15 cellular contexts compared by ENCODE assay signal in the genomic region with DNA sequence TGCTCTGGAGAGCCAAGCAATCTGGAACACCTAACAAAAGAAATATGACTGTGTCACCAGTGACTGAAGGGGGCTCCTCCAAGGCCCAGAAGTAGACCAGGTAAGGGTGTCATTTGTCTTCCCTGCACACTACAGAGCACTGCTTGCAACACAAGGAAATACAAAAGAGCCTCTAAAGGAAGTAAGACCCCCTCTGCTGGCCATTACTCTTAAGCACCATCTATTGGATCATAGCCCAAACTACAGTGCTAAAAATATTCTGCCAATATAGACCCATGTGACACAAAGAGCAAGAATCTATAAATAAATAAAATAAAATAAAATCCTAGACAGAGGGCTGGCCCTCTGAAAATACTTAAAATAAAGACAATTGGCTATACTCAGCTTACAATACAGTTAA.
A peak's percentile ranks its signal among the peaks of the same experiment; 100 is the strongest.
DNase-seq lines count a peak whose midpoint lies in the region; ATAC-seq and TF ChIP-seq lines count a peak whose summit lies in the region.
"Had no signal": no experiment of that assay in that cellular context is flagged by ENCODE, and none has a peak within 500 bp of the region (broad histone marks: within the 10 kb centered on the region; RNA-seq: fewer than 3 reads in every experiment).

No MANE protein-coding gene starts in this region.

- H3K36me3 ChIP-seq in HCT116 (ENCODE audit: control insufficient read depth in 1 of 2, insufficient read depth in 2 of 2, low read length in 2 of 2), result no peaks in the 10 kb centered on the region
- H3K36me3 ChIP-seq: left ventricle myocardium inferior had no signal

- H2AFZ ChIP-seq in HCT116 (ENCODE audit: low read depth, low read length, poor library complexity, severe bottlenecking), result peak overlapping the region; percentile 39

- POLR2A ChIA-PET in HCT116 (lab: Charles Lee), result no interaction called here

- H3K27ac ChIP-seq in HCT116 (ENCODE audit: low read depth, low read length), result no peak overlapping the region
- H3K27ac ChIP-seq: body of pancreas, left ventricle myocardium inferior had no signal

- H3K4me2 ChIP-seq in HCT116 (ENCODE audit: low read length), result no peak overlapping the region

- H3K4me3 ChIP-seq in HCT116 (replicated peaks in 1 of 2; ENCODE audit: low read depth in 1 of 2, low read length in 2 of 2), result no peak overlapping the region
- H3K4me3 ChIP-seq: body of pancreas, left ventricle myocardium inferior had no signal

- TF ChIP-seq CTCF in HCT116 (IDR thresholded peaks at IDR 0.05 in 2 of 3, conservative IDR thresholded peaks at IDR 0.05 in 1 of 3; ENCODE audit: borderline replicate concordance in 1 of 3, insufficient read depth in 1 of 3, low read depth in 2 of 3, low read length in 2 of 3) (peak; percentile 25 to 42 (median 40); a peak in 4 of 6 replicates), progenitor cell of endocrine pancreas (IDR thresholded peaks at IDR 0.05; ENCODE audit: unreplicated experiment) (peak; percentile 7)

- H3K27me3 ChIP-seq in HCT116 (ENCODE audit: insufficient read depth, low read length), result no peaks in the 10 kb centered on the region
- H3K27me3 ChIP-seq: body of pancreas had no signal

- CTCF ChIA-PET in HCT116 (lab: Charles Lee), result no interaction called here

- DNase-seq in DMS53 (lab: John Stamatoyannopoulos, UW) (peak; percentile 18), DMS53 treated with DMSO at 0.1 percent for 48 hours (lab: John Stamatoyannopoulos, UW; ENCODE audit: unreplicated experiment) (no peak), HCT116 (ENCODE audit: low read depth, low spot score) (peak; percentile 12), RKO (ENCODE audit: low spot score) (peak; percentile 1), progenitor cell of endocrine pancreas (ENCODE audit: low spot score, unreplicated experiment) (no peak), HuH-7 (ENCODE audit: low spot score) (no peak)
- DNase-seq: activated CD8-positive, alpha-beta memory T cell treated with anti-CD3 and anti-CD28 coated beads, Interleukin-2, amount 50 U/mL, for 4 hours; activated naive CD4-positive, alpha-beta T cell treated with anti-CD3 and anti-CD28 coated beads for 36 hours; body of pancreas; left ventricle myocardium inferior; NCI-H187; NCI-H526 treated with DMSO at 0.1 percent for 48 hours had no signal

- no peaks in the 10 kb centered on the region for H3K9me2 ChIP-seq in HCT116 (ENCODE audit: insufficient read depth)

- H3K4me1 ChIP-seq in HCT116 (ENCODE audit: control insufficient read depth in 1 of 2, insufficient read depth in 2 of 2, low read length in 2 of 2), result no peaks in the 10 kb centered on the region
- H3K4me1 ChIP-seq: body of pancreas, left ventricle myocardium inferior had no signal

- H3K36me3 Mint-ChIP-seq in progenitor cell of endocrine pancreas (ENCODE audit: insufficient read depth), result no peaks in the 10 kb centered on the region

- H3K9ac ChIP-seq in HCT116 (ENCODE audit: low read length), result no peak overlapping the region

- no peaks in the 10 kb centered on the region for H3K27me3 Mint-ChIP-seq in progenitor cell of endocrine pancreas

- H3K79me2 ChIP-seq in HCT116 (ENCODE audit: insufficient read depth, low read length), result no peaks in the 10 kb centered on the region

- RAD21 ChIA-PET in HCT116 (lab: Charles Lee; ENCODE audit: low non-redundant PET in 1 of 2, low total read pairs in 2 of 2, uncharacterized antibody in 2 of 2, unreplicated experiment in 2 of 2), result no interaction called here

- H3K9me3 ChIP-seq in HCT116 (ENCODE audit: control insufficient read depth in 1 of 2, insufficient read depth in 1 of 2, low read depth in 1 of 2, low read length in 2 of 2), result no peaks in the 10 kb centered on the region; a peak in 1 of 4 replicates

- no TSS peak for BruUV-seq in HCT116 (replicated peaks; lab: Mats Ljungman, UMichigan)

- intact Hi-C loops in HCT116 (cut with micrococcal nuclease), result no loop called here

- H3K4me1 Mint-ChIP-seq in progenitor cell of endocrine pancreas (ENCODE audit: low read depth), result no peaks in the 10 kb centered on the region
- H3K4me1 Mint-ChIP-seq: nephron had no signal

- TF ChIP-seq RAD21 in HCT116 (IDR thresholded peaks at IDR 0.05; ENCODE audit: low read depth), result 0 out of 2 replicates have a peak, but pooled peaks have one; percentile 14

- H3K4me3 Mint-ChIP-seq in progenitor cell of endocrine pancreas (ENCODE audit: low read depth), result no peak overlapping the region
- H3K4me3 Mint-ChIP-seq: activated naive CD4-positive, alpha-beta T cell treated with anti-CD3 and anti-CD28 coated beads for 36 hours; nephron had no signal

- no peaks in the 10 kb centered on the region for H4K20me1 ChIP-seq in HCT116 (ENCODE audit: insufficient read depth)

- H3K27ac Mint-ChIP-seq in progenitor cell of endocrine pancreas, result no peak overlapping the region
- H3K27ac Mint-ChIP-seq: activated naive CD4-positive, alpha-beta T cell treated with anti-CD3 and anti-CD28 coated beads for 36 hours; nephron had no signal

- no peak for TF ChIP-seq POLR2A in HCT116 (IDR thresholded peaks at IDR 0.05; ENCODE audit: borderline replicate concordance, extremely low read depth, insufficient read depth, insufficient read length)

- ATAC-seq in HCT116, result peak; percentile 75
- ATAC-seq in GM21576 (IDR thresholded peaks at IDR 0.05; ENCODE audit: unreplicated experiment), result no peak
- ATAC-seq in HG02884 (IDR thresholded peaks at IDR 0.05; ENCODE audit: unreplicated experiment), result no peak
- ATAC-seq: body of pancreas had no signal

- peaks cover 21% of the 10 kb centered on the region for H3K9me3 Mint-ChIP-seq in progenitor cell of endocrine pancreas (ENCODE audit: low read depth)

TF ChIP-seq in HCT116, 20 proteins besides CTCF, POLR2A, EP300 and RAD21:
- no peak for TF ChIP-seq EZH2 (IDR thresholded peaks at IDR 0.05)
- TF ChIP-seq, protein P1, sequence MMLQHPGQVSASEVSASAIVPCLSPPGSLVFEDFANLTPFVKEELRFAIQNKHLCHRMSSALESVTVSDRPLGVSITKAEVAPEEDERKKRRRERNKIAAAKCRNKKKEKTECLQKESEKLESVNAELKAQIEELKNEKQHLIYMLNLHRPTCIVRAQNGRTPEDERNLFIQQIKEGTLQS (IDR thresholded peaks at IDR 0.05), result no peak
- TF ChIP-seq TCF7L2 (IDR thresholded peaks at IDR 0.05; ENCODE audit: borderline replicate concordance, extremely low read depth, insufficient read depth, insufficient read length), result no peak
- TF ChIP-seq ZFX (IDR thresholded peaks at IDR 0.05), result no peak
- no peak for TF ChIP-seq CBX3 (IDR thresholded peaks at IDR 0.05; ENCODE audit: low read depth)
- no peak for TF ChIP-seq POLR2AphosphoS5 (IDR thresholded peaks at IDR 0.05; ENCODE audit: low read depth, low read length)
- no peak for TF ChIP-seq SRF (IDR thresholded peaks at IDR 0.05; ENCODE audit: low read depth)
- no peak for TF ChIP-seq EZH2phosphoT487 (IDR thresholded peaks at IDR 0.05; ENCODE audit: borderline replicate concordance)
- TF ChIP-seq CEBPB (IDR thresholded peaks at IDR 0.05; ENCODE audit: low read depth), result no peak
- TF ChIP-seq JUND (IDR thresholded peaks at IDR 0.05), result no peak
- TF ChIP-seq ELF1 (IDR thresholded peaks at IDR 0.05; ENCODE audit: borderline replicate concordance, low read depth), result no peak
- TF ChIP-seq FOSL1 (IDR thresholded peaks at IDR 0.05; ENCODE audit: low read depth), result no peak
- TF ChIP-seq, protein P2, sequence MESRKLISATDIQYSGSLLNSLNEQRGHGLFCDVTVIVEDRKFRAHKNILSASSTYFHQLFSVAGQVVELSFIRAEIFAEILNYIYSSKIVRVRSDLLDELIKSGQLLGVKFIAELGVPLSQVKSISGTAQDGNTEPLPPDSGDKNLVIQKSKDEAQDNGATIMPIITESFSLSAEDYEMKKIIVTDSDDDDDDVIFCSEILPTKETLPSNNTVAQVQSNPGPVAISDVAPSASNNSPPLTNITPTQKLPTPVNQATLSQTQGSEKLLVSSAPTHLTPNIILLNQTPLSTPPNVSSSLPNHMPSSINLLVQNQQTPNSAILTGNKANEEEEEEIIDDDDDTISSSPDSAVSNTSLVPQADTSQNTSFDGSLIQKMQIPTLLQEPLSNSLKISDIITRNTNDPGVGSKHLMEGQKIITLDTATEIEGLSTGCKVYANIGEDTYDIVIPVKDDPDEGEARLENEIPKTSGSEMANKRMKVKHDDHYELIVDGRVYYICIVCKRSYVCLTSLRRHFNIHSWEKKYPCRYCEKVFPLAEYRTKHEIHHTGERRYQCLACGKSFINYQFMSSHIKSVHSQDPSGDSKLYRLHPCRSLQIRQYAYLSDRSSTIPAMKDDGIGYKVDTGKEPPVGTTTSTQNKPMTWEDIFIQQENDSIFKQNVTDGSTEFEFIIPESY (IDR thresholded peaks at IDR 0.05; ENCODE audit: extremely low read depth, insufficient replicate concordance, low read length), result no peak
- TF ChIP-seq, protein P3, sequence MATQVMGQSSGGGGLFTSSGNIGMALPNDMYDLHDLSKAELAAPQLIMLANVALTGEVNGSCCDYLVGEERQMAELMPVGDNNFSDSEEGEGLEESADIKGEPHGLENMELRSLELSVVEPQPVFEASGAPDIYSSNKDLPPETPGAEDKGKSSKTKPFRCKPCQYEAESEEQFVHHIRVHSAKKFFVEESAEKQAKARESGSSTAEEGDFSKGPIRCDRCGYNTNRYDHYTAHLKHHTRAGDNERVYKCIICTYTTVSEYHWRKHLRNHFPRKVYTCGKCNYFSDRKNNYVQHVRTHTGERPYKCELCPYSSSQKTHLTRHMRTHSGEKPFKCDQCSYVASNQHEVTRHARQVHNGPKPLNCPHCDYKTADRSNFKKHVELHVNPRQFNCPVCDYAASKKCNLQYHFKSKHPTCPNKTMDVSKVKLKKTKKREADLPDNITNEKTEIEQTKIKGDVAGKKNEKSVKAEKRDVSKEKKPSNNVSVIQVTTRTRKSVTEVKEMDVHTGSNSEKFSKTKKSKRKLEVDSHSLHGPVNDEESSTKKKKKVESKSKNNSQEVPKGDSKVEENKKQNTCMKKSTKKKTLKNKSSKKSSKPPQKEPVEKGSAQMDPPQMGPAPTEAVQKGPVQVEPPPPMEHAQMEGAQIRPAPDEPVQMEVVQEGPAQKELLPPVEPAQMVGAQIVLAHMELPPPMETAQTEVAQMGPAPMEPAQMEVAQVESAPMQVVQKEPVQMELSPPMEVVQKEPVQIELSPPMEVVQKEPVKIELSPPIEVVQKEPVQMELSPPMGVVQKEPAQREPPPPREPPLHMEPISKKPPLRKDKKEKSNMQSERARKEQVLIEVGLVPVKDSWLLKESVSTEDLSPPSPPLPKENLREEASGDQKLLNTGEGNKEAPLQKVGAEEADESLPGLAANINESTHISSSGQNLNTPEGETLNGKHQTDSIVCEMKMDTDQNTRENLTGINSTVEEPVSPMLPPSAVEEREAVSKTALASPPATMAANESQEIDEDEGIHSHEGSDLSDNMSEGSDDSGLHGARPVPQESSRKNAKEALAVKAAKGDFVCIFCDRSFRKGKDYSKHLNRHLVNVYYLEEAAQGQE (IDR thresholded peaks at IDR 0.05; ENCODE audit: low read depth), result no peak
- no peak for TF ChIP-seq EGR1 (IDR thresholded peaks at IDR 0.05; ENCODE audit: low read depth)
- no peak for TF ChIP-seq ZNF274 (IDR thresholded peaks at IDR 0.05; ENCODE audit: low read depth, low read length)
- TF ChIP-seq YY1 (IDR thresholded peaks at IDR 0.05; ENCODE audit: extremely low read depth, insufficient replicate concordance, low read depth, low read length), result no peak

Comparison
In these comparisons a context has a peak if more than half of its experiments do, and no peak if none do; other contexts are left out.
1. DNase-seq: peak in DMS53 (single experiment), HCT116 (single experiment) and RKO (single experiment); none in DMS53 treated with DMSO at 0.1 percent for 48 hours (single experiment), progenitor cell of endocrine pancreas (single experiment) and HuH-7 (single experiment).